In genomic region chr3:129424185-129424841, GRCh38 we compare ENCODE assay signal across 8 cellular contexts. TPM values are rescaled to one million over a fixed set of nuclear protein-coding genes. Genes with fewer than 3 reads are reported as not detected.
DNase-seq lines count a peak whose midpoint lies in the region; ATAC-seq, FAIRE-seq and TF ChIP-seq lines count a peak whose summit lies in the region.

No MANE protein-coding gene starts in this region.

- TF ChIP-seq CTCF in A549 (IDR thresholded peaks at IDR 0.05) (no peak), lower leg skin (IDR thresholded peaks at IDR 0.05) (no peak)

- ATAC-seq in A549 (peak in 1 of 2 experiments; percentile 13; a peak in 1 of 6 replicates), GM19351 (IDR thresholded peaks at IDR 0.05; ENCODE audit: unreplicated experiment) (peak; percentile 65), HG03575 (IDR thresholded peaks at IDR 0.05; ENCODE audit: extremely low read depth, insufficient number of reproducible peaks, low FRiP score, unreplicated experiment) (peak; percentile 49)

- WGBS in A549 (ENCODE audit: missing lambda C conversion rate) = 76% methylated on average over 4 of the region's 4 CpGs
- WGBS in lower leg skin, 2 donors = 67 to 80% methylated on average over 4 of the region's 4 CpGs

- H3K4me3 ChIP-seq in A549 (no peak overlapping the region), lower leg skin (ENCODE audit: low read depth, poor library complexity, severe bottlenecking) (no peak overlapping the region)

- intact Hi-C loops in lower leg skin (cut with DNase I; ENCODE audit: low total_unique reads) = no loop called here

- DNase-seq in A549 (ENCODE audit: low read depth in 1 of 2, low spot score in 1 of 2) = peak in 1 of 2 experiments; percentile 71
- DNase-seq in amniotic epithelial cell (ENCODE audit: low read depth) = peak; percentile 50
- DNase-seq in dedifferentiated amniotic fluid mesenchymal stem cell (ENCODE audit: extremely low spot score) = no peak
- no peak for DNase-seq in putamen (ENCODE audit: low spot score)
- no peak for DNase-seq in lower leg skin (ENCODE audit: low spot score in 2 of 2)
- no peak for DNase-seq in activated gamma-delta T cell (lab: John Stamatoyannopoulos, UW)

- H3K4me1 ChIP-seq in A549 = peaks cover 28% of the 10 kb centered on the region

- peak overlapping the region; percentile 37; the same call in 1 of the 3 replicates for H3K4me2 ChIP-seq in A549

- H3K9me3 ChIP-seq in A549 = no peaks in the 10 kb centered on the region

- TF ChIP-seq RAD21 in A549 (conservative IDR thresholded peaks at IDR 0.05 in 1 of 2, IDR thresholded peaks at IDR 0.05 in 1 of 2) = no peak

- CTCF ChIA-PET in A549 (lab: Yijun Ruan, JAX) = interaction anchor here (1.2 kb wide), 1 partner anchor 41 kb away, joined by 8 read pairs; no protein-coding TSS in a partner anchor

- TF ChIP-seq EP300 in A549 (IDR thresholded peaks at IDR 0.05) = no peak

- no peak for FAIRE-seq in A549 (lab: Jason Lieb, UNC)

- H3K27ac ChIP-seq in A549 = peak overlapping the region; percentile 67 to 76

- TF ChIP-seq POLR2A in A549 (IDR thresholded peaks at IDR 0.05; ENCODE audit: low read length) (no peak), lower leg skin (IDR thresholded peaks at IDR 0.05) (no peak)

- POLR2A ChIA-PET in A549 (lab: Yijun Ruan, JAX) = no interaction called here

TF ChIP-seq in A549, 52 proteins besides CTCF, POLR2A, EP300 and RAD21:
- TF ChIP-seq GATA3 (IDR thresholded peaks at IDR 0.05; ENCODE audit: borderline replicate concordance) = no peak
- TF ChIP-seq, protein P1, sequence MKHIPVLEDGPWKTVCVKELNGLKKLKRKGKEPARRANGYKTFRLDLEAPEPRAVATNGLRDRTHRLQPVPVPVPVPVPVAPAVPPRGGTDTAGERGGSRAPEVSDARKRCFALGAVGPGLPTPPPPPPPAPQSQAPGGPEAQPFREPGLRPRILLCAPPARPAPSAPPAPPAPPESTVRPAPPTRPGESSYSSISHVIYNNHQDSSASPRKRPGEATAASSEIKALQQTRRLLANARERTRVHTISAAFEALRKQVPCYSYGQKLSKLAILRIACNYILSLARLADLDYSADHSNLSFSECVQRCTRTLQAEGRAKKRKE (CRISPR knock-in tag; IDR thresholded peaks at IDR 0.05; ENCODE audit: low read depth) = no peak

RNA-seq across cellular contexts. Expression of gene EFCAB12, which starts 4.1 kb away (rescaled TPM):
- polyA plus RNA-seq in A549 (2011; rRNA removed) (0.62 and 0.82 TPM in 2 replicates), A549 (2017; fragmentation: RNase III; extraction: RNeasy Plus Mini Kit Qiagen cat#74134 plus additional on column Dnase treatment) (0.81 to 1.4 TPM (median 1.1 TPM) in 3 replicates)
- polyA plus RNA-seq in A549 (2012; cell fraction: cytosol; rRNA removed) = 0.53 and 0.56 TPM in 2 replicates
- 2.4 and 2.8 TPM in 2 replicates for polyA plus RNA-seq in A549 (2012; cell fraction: nucleus; rRNA removed)
- polyA minus RNA-seq in A549 (2011; rRNA and poly(A)+ RNA removed) = 1.2 and 1.7 TPM in 2 replicates
- not detected for total RNA-seq in lower leg skin

RNA-seq across cellular contexts. Expression of gene MBD4, which starts 15.4 kb away (rescaled TPM):
- polyA plus RNA-seq in A549 (2011; rRNA removed) (38.2 and 49.7 TPM in 2 replicates), A549 (2017; fragmentation: RNase III; extraction: RNeasy Plus Mini Kit Qiagen cat#74134 plus additional on column Dnase treatment) (26.4 to 32.7 TPM (median 31.4 TPM) in 3 replicates)
- 12.4 and 13.5 TPM in 2 replicates for polyA plus RNA-seq in A549 (2012; cell fraction: cytosol; rRNA removed)
- polyA plus RNA-seq in A549 (2012; cell fraction: nucleus; rRNA removed) = 12.8 and 17.9 TPM in 2 replicates
- 8.2 and 9.5 TPM in 2 replicates for polyA minus RNA-seq in A549 (2011; rRNA and poly(A)+ RNA removed)
- total RNA-seq in lower leg skin = 10 to 100 TPM; 14.5 to 36.9 (median 18.4) TPM

RNA-seq across cellular contexts. Expression of gene IFT122, which starts 15.7 kb away (rescaled TPM):
- polyA plus RNA-seq in A549 (2011; rRNA removed) (17.1 and 20.3 TPM in 2 replicates), A549 (2017; fragmentation: RNase III; extraction: RNeasy Plus Mini Kit Qiagen cat#74134 plus additional on column Dnase treatment) (15.0 to 16.8 TPM (median 15.1 TPM) in 3 replicates)
- 19.0 and 19.7 TPM in 2 replicates for polyA plus RNA-seq in A549 (2012; cell fraction: cytosol; rRNA removed)
- polyA plus RNA-seq in A549 (2012; cell fraction: nucleus; rRNA removed) = 78.1 and 111 TPM in 2 replicates
- 38.7 and 44.4 TPM in 2 replicates for polyA minus RNA-seq in A549 (2011; rRNA and poly(A)+ RNA removed)
- total RNA-seq in lower leg skin = 10 to 100 TPM; 10.1 to 31.1 (median 22.5) TPM
